In the genomic region with DNA sequence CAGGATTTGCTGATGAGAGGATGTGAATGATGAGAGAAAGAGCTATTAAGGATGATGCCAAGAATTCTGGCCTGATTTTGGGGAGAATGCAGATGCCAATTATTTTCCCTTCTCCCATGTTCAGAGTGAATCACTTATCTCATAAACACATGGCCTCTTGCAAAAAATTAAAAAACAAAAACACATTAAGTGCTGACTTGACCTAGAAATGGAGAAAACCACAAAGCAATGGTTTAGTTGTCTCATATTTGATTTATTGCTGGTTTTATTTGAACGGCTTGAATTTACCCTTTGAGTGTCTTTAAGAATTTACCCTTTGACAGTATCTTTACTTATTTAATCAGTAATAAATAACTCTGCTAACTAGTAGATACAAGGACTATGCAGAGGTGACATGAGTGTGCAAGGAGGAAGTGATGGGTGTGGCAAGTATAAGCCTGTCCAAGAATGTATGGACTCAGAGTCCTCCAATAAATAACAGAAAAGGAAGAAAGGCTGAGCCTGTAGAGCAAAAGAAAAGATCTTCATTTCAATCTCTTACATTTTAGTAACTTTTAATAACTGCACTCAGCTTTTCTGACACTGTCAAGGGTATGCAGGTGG, we compare ENCODE assay signal across 10 cellular contexts.
DNase-seq lines count a peak whose midpoint lies in the region; ATAC-seq, FAIRE-seq and TF ChIP-seq lines count a peak whose summit lies in the region.
"Had no signal": no experiment of that assay in that cellular context is flagged by ENCODE, and none has a peak within 500 bp of the region (broad histone marks: within the 10 kb centered on the region; RNA-seq: fewer than 3 reads in every experiment).

No MANE protein-coding gene starts in this region.

- H3K27ac ChIP-seq in SK-N-SH (ENCODE audit: low read depth in 2 of 2, low read length in 1 of 2) (peak overlapping the region; percentile 72 to 95), OCI-LY1 (ENCODE audit: low read depth, low read length, poor library complexity, severe bottlenecking) (peak overlapping the region; percentile 97), endothelial cell of umbilical vein (ENCODE audit: insufficient read depth, low read depth, low read length) (no peak overlapping the region)

- TF ChIP-seq EP300 in SK-N-SH (IDR thresholded peaks at IDR 0.05; ENCODE audit: borderline replicate concordance in 1 of 2, low read depth in 1 of 2, low read length in 1 of 2) = no peak

- no peak for DNase-seq in SK-N-SH
- DNase-seq in endothelial cell of umbilical vein (ENCODE audit: low read depth, low spot score) = no peak
- DNase-seq in AML-193 (lab: John Stamatoyannopoulos, UW) = no peak
- DNase-seq in cerebellum (ENCODE audit: low spot score) = no peak
- DNase-seq: kidney, NCI-H1694 had no signal

- H3K27me3 ChIP-seq in SK-N-SH (ENCODE audit: insufficient read depth) (no peaks in the 10 kb centered on the region), OCI-LY1 (ENCODE audit: insufficient read depth, low read length) (no peaks in the 10 kb centered on the region), endothelial cell of umbilical vein (ENCODE audit: control insufficient read depth in 2 of 2, insufficient read depth in 2 of 2, low read length in 2 of 2) (no peaks in the 10 kb centered on the region), skeletal muscle satellite cell (ENCODE audit: control insufficient read depth, insufficient read depth, low read length) (no peaks in the 10 kb centered on the region)

- H2AFZ ChIP-seq in SK-N-SH (ENCODE audit: low read depth) = no peak overlapping the region
- no peak overlapping the region for H2AFZ ChIP-seq in OCI-LY1 (ENCODE audit: low read length)
- H2AFZ ChIP-seq in endothelial cell of umbilical vein (ENCODE audit: low read depth, low read length) = no peak overlapping the region

- TF ChIP-seq RAD21 in SK-N-SH (IDR thresholded peaks at IDR 0.05; ENCODE audit: low read length) = no peak

- no peaks in the 10 kb centered on the region for H4K20me1 ChIP-seq in SK-N-SH (ENCODE audit: insufficient read depth)
- H4K20me1 ChIP-seq in OCI-LY1 (ENCODE audit: insufficient read depth, low read length) = no peaks in the 10 kb centered on the region
- H4K20me1 ChIP-seq in endothelial cell of umbilical vein (replicated peaks; ENCODE audit: control insufficient read depth, extremely low read depth, insufficient read depth, low read length) = no peaks in the 10 kb centered on the region

- H3K9ac ChIP-seq in SK-N-SH = no peak overlapping the region
- H3K9ac ChIP-seq in OCI-LY1 (ENCODE audit: low read length) = no peak overlapping the region
- H3K9ac ChIP-seq in endothelial cell of umbilical vein (replicated peaks; ENCODE audit: extremely low read depth, insufficient read depth, low read length) = no peak overlapping the region
- no peak overlapping the region for H3K9ac ChIP-seq in skeletal muscle satellite cell (ENCODE audit: low read depth, low read length)

- POLR2A ChIA-PET in SK-N-SH (lab: Yijun Ruan, JAX) = no interaction called here
- POLR2A ChIA-PET in endothelial cell of umbilical vein (lab: Charles Lee) = no interaction called here

- CTCF ChIA-PET in SK-N-SH (lab: Yijun Ruan, JAX) = interaction anchor here (1.3 to 4.9 kb wide), 6 partner anchors 12 to 273 kb away, joined by 3 to 34 read pairs (median 24); partner anchors contain the start of gene OSBPL3
- CTCF ChIA-PET in endothelial cell of umbilical vein (lab: Charles Lee) = interaction anchor here (0.7 to 3.5 kb wide), 7 partner anchors 13 to 268 kb away, joined by 3 to 22 read pairs (median 6); no protein-coding TSS in a partner anchor

- peaks cover 4% of the 10 kb centered on the region; the same call in 1 of the 2 replicates for H3K79me2 ChIP-seq in SK-N-SH (ENCODE audit: insufficient read depth)
- H3K79me2 ChIP-seq in OCI-LY1 (ENCODE audit: insufficient read depth, low read length) = no peaks in the 10 kb centered on the region
- no peaks in the 10 kb centered on the region for H3K79me2 ChIP-seq in endothelial cell of umbilical vein (ENCODE audit: control insufficient read depth, insufficient read depth, low read length)

- no peak for TF ChIP-seq CTCF in SK-N-SH (IDR thresholded peaks at IDR 0.05)
- TF ChIP-seq CTCF in OCI-LY1 (IDR thresholded peaks at IDR 0.05; ENCODE audit: low read length) = no peak
- TF ChIP-seq CTCF in endothelial cell of umbilical vein (IDR thresholded peaks at IDR 0.05; ENCODE audit: extremely low read depth in 1 of 2, insufficient read depth in 1 of 2, low read depth in 1 of 2, low read length in 2 of 2) = no peak

- dilution Hi-C loops in endothelial cell of umbilical vein (cut with MboI; ENCODE audit: extremely low pct_ligation_motif_present, low sequenced_read_pairs) = no loop called here

- H3K4me2 ChIP-seq in SK-N-SH (peak overlapping the region; percentile 35; the same call in 1 of the 2 replicates), OCI-LY1 (ENCODE audit: low read length) (no peak overlapping the region), endothelial cell of umbilical vein (ENCODE audit: insufficient read depth, low read length) (peak overlapping the region; percentile 16), skeletal muscle satellite cell (ENCODE audit: low read length) (peak overlapping the region; percentile 42)

- ATAC-seq in SK-N-SH treated with all-trans-retinoic acid at 6 μM for 48 hours (no peak), GM18867 (IDR thresholded peaks at IDR 0.05; ENCODE audit: unreplicated experiment) (no peak)

- H3K4me1 ChIP-seq in SK-N-SH (ENCODE audit: control insufficient read depth in 1 of 2, insufficient read depth in 2 of 2, low read depth in 1 of 2, low read length in 1 of 2) = peaks cover 24 to 60% of the 10 kb centered on the region in 2 experiments
- peaks cover 78% of the 10 kb centered on the region for H3K4me1 ChIP-seq in OCI-LY1 (ENCODE audit: insufficient read depth, low read length, severe bottlenecking)
- H3K4me1 ChIP-seq in endothelial cell of umbilical vein (ENCODE audit: control insufficient read depth, extremely low read depth, insufficient read depth, low read length) = peaks cover 25% of the 10 kb centered on the region
- peaks cover 52% of the 10 kb centered on the region for H3K4me1 ChIP-seq in skeletal muscle satellite cell (ENCODE audit: control insufficient read depth, insufficient read depth, low read length)

- intact Hi-C loops in endothelial cell of umbilical vein (cut with micrococcal nuclease) = no loop called here

- H3K9me2 ChIP-seq in SK-N-SH = no peaks in the 10 kb centered on the region
- H3K9me2 ChIP-seq in OCI-LY1 (ENCODE audit: low read depth, low read length) = no peaks in the 10 kb centered on the region

- TF ChIP-seq POLR2A in endothelial cell of umbilical vein (IDR thresholded peaks at IDR 0.05; ENCODE audit: low read depth, low read length) = no peak

- no peaks in the 10 kb centered on the region for H3K9me1 ChIP-seq in endothelial cell of umbilical vein (replicated peaks; ENCODE audit: control insufficient read depth, extremely low read depth, insufficient read depth, low read length)

- WGBS in SK-N-SH (ENCODE audit: low lambda C conversion rate) = 49% methylated on average over 1 of the region's 1 CpG

- no TSS peak for BruUV-seq in endothelial cell of umbilical vein (replicated peaks; lab: Mats Ljungman, UMichigan)

- H3K4me3 ChIP-seq in SK-N-SH (ENCODE audit: low read depth in 2 of 2, low read length in 1 of 2) (no peak overlapping the region), OCI-LY1 (ENCODE audit: low read depth, low read length, poor library complexity, severe bottlenecking) (no peak overlapping the region), endothelial cell of umbilical vein (replicated peaks in 1 of 3; ENCODE audit: insufficient read depth in 1 of 3, low read depth in 1 of 3, low read length in 3 of 3) (no peak overlapping the region), skeletal muscle satellite cell (ENCODE audit: low read length) (no peak overlapping the region)

- no peak for FAIRE-seq in endothelial cell of umbilical vein (lab: Jason Lieb, UNC)
- FAIRE-seq: kidney had no signal

- H3K9me3 ChIP-seq in SK-N-SH (no peaks in the 10 kb centered on the region), OCI-LY1 (ENCODE audit: low read length) (no peaks in the 10 kb centered on the region), endothelial cell of umbilical vein (replicated peaks; ENCODE audit: control insufficient read depth, insufficient read depth, low read length) (no peaks in the 10 kb centered on the region), skeletal muscle satellite cell (replicated peaks; ENCODE audit: low read length) (no peaks in the 10 kb centered on the region)

- H3F3A ChIP-seq in SK-N-SH (replicated peaks; ENCODE audit: insufficient read depth) (peaks cover 60% of the 10 kb centered on the region), OCI-LY1 (ENCODE audit: insufficient read depth, low read length) (peaks cover 17% of the 10 kb centered on the region)

- H3K36me3 ChIP-seq in SK-N-SH (replicated peaks in 1 of 2; ENCODE audit: control insufficient read depth in 1 of 2, insufficient read depth in 2 of 2, low read length in 1 of 2) = peaks cover 10 to 19% of the 10 kb centered on the region in 2 experiments
- peaks cover 87% of the 10 kb centered on the region for H3K36me3 ChIP-seq in OCI-LY1 (ENCODE audit: insufficient read depth, low read length)
- H3K36me3 ChIP-seq in endothelial cell of umbilical vein (ENCODE audit: control insufficient read depth in 2 of 2, extremely low read depth in 1 of 2, insufficient read depth in 2 of 2, low read length in 2 of 2) = no peaks in the 10 kb centered on the region
- peaks cover 7% of the 10 kb centered on the region for H3K36me3 ChIP-seq in skeletal muscle satellite cell (ENCODE audit: insufficient read depth, low read length)

TF ChIP-seq in SK-N-SH, 30 proteins besides CTCF, POLR2A, EP300 and RAD21 (continues in another document):
- TF ChIP-seq TCF12 (IDR thresholded peaks at IDR 0.05) (peak; percentile 18; the same call in 1 of the 2 replicates), FOXJ3 (CRISPR knock-in tag; IDR thresholded peaks at IDR 0.05) (no peak), POLR2AphosphoS5 (IDR thresholded peaks at IDR 0.05; ENCODE audit: low read depth, low read length) (no peak), RXRA (IDR thresholded peaks at IDR 0.05; ENCODE audit: borderline replicate concordance, low read depth) (no peak), RCOR1 (IDR thresholded peaks at IDR 0.05; ENCODE audit: low read length) (no peak)

TF ChIP-seq in endothelial cell of umbilical vein, 7 proteins besides CTCF, POLR2A, EP300 and RAD21 (continues in another document):
- no peak for TF ChIP-seq MYC (IDR thresholded peaks at IDR 0.05; ENCODE audit: low read depth, low read length)
- TF ChIP-seq FOS (IDR thresholded peaks at IDR 0.05; ENCODE audit: borderline replicate concordance, insufficient read depth, low read length) = no peak
- TF ChIP-seq EZH2 (IDR thresholded peaks at IDR 0.05; ENCODE audit: borderline replicate concordance, low read depth, low read length, severe bottlenecking) = no peak
- TF ChIP-seq JUN (IDR thresholded peaks at IDR 0.05; ENCODE audit: borderline replicate concordance, insufficient read depth, insufficient read length, low read depth) = no peak
- TF ChIP-seq GATA2 (IDR thresholded peaks at IDR 0.05; ENCODE audit: insufficient read depth, insufficient read length, low read depth, low read length) = no peak
- TF ChIP-seq POLR2AphosphoS5 (IDR thresholded peaks at IDR 0.05; ENCODE audit: insufficient read depth, low read depth, low read length) = no peak
